In the genomic region with DNA sequence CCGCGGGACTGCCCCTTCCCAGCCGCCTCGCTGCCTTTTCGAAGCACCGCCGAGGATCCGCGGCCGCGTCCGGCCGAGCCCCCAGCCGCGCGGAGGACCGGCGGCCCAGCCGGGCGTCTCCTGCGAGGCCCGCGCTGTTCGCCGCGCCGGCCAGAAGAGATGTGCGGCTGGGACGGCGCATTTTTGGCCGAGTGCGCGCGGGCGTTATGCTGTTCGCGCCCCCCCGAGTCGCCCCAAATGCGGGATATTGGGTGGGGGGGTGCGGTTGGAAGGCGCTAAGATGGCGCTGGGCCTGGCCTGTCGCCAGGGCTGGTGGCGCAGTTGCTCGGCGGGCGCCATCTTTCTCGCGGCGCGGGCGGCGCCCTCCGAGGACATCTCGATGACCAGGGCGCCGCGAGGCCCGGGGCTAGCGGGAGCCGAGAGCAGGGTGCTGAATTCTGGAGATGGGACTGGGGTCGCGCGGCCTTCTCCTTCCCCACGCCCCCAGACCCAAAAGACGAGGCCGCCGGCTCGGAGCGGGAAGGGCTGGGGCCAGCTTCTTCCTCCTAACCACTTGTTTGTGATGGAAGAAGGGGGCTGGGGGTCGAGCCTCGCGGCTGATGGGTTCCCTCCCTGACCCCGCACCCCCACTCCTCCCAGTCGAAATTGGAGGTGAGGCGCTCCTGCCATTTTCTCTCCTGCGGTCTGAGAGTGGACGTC, we compare ENCODE assay signal across 8 cellular contexts. TPM values are rescaled to one million over a fixed set of nuclear protein-coding genes. Genes with fewer than 3 reads are reported as not detected.
DNase-seq lines count a peak whose midpoint lies in the region; ATAC-seq, FAIRE-seq and TF ChIP-seq lines count a peak whose summit lies in the region.

No MANE protein-coding gene starts in this region.

- intact Hi-C loops in HepG2 (cut with micrococcal nuclease; ENCODE audit: unreplicated experiment), result loop anchor here (2.0 kb wide), 1 partner anchor 93 kb away; no protein-coding TSS in a partner anchor

- ATAC-seq in HepG2, result peak; percentile 76
- no peak for ATAC-seq in HG03457 (IDR thresholded peaks at IDR 0.05; ENCODE audit: unreplicated experiment)

- peak; percentile 38 to 59; a peak in 2 of 4 replicates for TF ChIP-seq POLR2A in HepG2 (IDR thresholded peaks at IDR 0.05; ENCODE audit: insufficient read depth in 1 of 2, low read depth in 2 of 2, low read length in 2 of 2)

- H2AFZ ChIP-seq in HepG2 (ENCODE audit: low read length), result no peak overlapping the region

- WGBS in HepG2 (ENCODE audit: low lambda C conversion rate), result under 1% methylated on average over 44 of the region's 79 CpGs

- H3K4me2 ChIP-seq in HepG2 (ENCODE audit: low read depth, low read length), result peak overlapping the region; percentile 78

- CTCF ChIA-PET in HepG2 (lab: Yijun Ruan, JAX; ENCODE audit: low intra/inter-chr PET ratio, low total read pairs), result no interaction called here

- H4K20me1 ChIP-seq in HepG2 (ENCODE audit: insufficient read depth, low read length), result peaks cover 8% of the 10 kb centered on the region; the same call in 1 of the 2 replicates

- no peaks in the 10 kb centered on the region; a peak in 1 of 5 replicates for H3K36me3 ChIP-seq in HepG2 (replicated peaks in 1 of 2; ENCODE audit: control insufficient read depth in 1 of 2, insufficient read depth in 2 of 2, low read length in 2 of 2)

- TF ChIP-seq CTCF in HFF-Myc (IDR thresholded peaks at IDR 0.05; ENCODE audit: low read depth, low read length, missing control alignments), result no peak
- no peak for TF ChIP-seq CTCF in coronary artery (IDR thresholded peaks at IDR 0.05)
- TF ChIP-seq CTCF in HepG2 (CRISPR knock-in tag; IDR thresholded peaks at IDR 0.05), result peak; percentile 37

- peak; percentile 73 for TF ChIP-seq RAD21 in HepG2 (CRISPR knock-in tag; IDR thresholded peaks at IDR 0.05)

- peaks cover 59% of the 10 kb centered on the region for H3K4me1 ChIP-seq in HepG2 (ENCODE audit: insufficient read depth, low read length)

- TF ChIP-seq EP300 in HepG2 (IDR thresholded peaks at IDR 0.05; ENCODE audit: low read depth in 2 of 2, low read length in 2 of 2) (no peak), HepG2 (CRISPR knock-in tag; IDR thresholded peaks at IDR 0.05; ENCODE audit: borderline replicate concordance) (no peak)

- peaks cover 54% of the 10 kb centered on the region for H3K79me2 ChIP-seq in HepG2 (ENCODE audit: insufficient read depth, low read length)

- BruUV-seq in HepG2 (replicated peaks; lab: Mats Ljungman, UMichigan), result no TSS peak

- DNase-seq in EH (ENCODE audit: low read depth) (peak; percentile 75), HFF-Myc (ENCODE audit: extremely low read depth, low read depth) (no peak), NCI-H2196 treated with DMSO at 0.1 percent for 48 hours (lab: John Stamatoyannopoulos, UW; ENCODE audit: unreplicated experiment) (peak; percentile 24), coronary artery (ENCODE audit: low spot score) (peak; percentile 84), HepG2 (ENCODE audit: low spot score) (peak; percentile 56)
- DNase-seq in activated CD4-positive, alpha-beta T cell treated with anti-CD3 and anti-CD28 coated beads for 48 hours, result peak; percentile 79
- DNase-seq in stimulated activated CD4-positive, alpha-beta T cell treated with anti-CD3 and anti-CD28 coated beads, Interleukin-2, amount 100 ng/mL, for 4 hours (ENCODE audit: low read depth), result peak; percentile 57

- no peak for FAIRE-seq in HepG2 (lab: Jason Lieb, UNC)

- POLR2A ChIA-PET in HepG2 (lab: Yijun Ruan, JAX), result interaction anchor here (0.5 to 11.1 kb wide), 36 partner anchors 7 to 1035 kb away, joined by 3 to 270 read pairs (median 4); a partner anchor contains a TSS

- in situ Hi-C loops in HepG2 (cut with HindIII; ENCODE audit: extremely low pct_ligation_motif_present, low pct_unique_long_range_greater_than_20kb), result loop anchor here (5.0 kb wide), 1 partner anchor 36 kb away; a partner anchor contains a TSS

- no peaks in the 10 kb centered on the region; a peak in 1 of 5 replicates for H3K27me3 ChIP-seq in HepG2 (ENCODE audit: control insufficient read depth in 1 of 2, insufficient read depth in 2 of 2, low read length in 2 of 2)

- H3K27ac ChIP-seq in coronary artery (peak overlapping the region; percentile 96 to 100), HepG2 (ENCODE audit: extremely low read length, insufficient read depth, low read length) (peak overlapping the region; percentile 98)

- peak overlapping the region; percentile 98 for H3K9ac ChIP-seq in HepG2 (ENCODE audit: insufficient read depth, low read depth, low read length)

- H3K9me3 ChIP-seq in HepG2 (ENCODE audit: low read length), result no peaks in the 10 kb centered on the region

- H3K4me3 ChIP-seq in HFF-Myc (replicated peaks; ENCODE audit: low read depth, low read length) (peak overlapping the region; percentile 86), coronary artery (peak overlapping the region; percentile 89), HepG2 (replicated peaks in 1 of 3; ENCODE audit: insufficient read depth in 1 of 3, low read depth in 2 of 3, low read length in 3 of 3) (peak overlapping the region; percentile 85 to 94 (median 92))

TF ChIP-seq in HepG2, 621 proteins besides CTCF, POLR2A, EP300 and RAD21 (continues in another document):
- TF ChIP-seq, protein P1, sequence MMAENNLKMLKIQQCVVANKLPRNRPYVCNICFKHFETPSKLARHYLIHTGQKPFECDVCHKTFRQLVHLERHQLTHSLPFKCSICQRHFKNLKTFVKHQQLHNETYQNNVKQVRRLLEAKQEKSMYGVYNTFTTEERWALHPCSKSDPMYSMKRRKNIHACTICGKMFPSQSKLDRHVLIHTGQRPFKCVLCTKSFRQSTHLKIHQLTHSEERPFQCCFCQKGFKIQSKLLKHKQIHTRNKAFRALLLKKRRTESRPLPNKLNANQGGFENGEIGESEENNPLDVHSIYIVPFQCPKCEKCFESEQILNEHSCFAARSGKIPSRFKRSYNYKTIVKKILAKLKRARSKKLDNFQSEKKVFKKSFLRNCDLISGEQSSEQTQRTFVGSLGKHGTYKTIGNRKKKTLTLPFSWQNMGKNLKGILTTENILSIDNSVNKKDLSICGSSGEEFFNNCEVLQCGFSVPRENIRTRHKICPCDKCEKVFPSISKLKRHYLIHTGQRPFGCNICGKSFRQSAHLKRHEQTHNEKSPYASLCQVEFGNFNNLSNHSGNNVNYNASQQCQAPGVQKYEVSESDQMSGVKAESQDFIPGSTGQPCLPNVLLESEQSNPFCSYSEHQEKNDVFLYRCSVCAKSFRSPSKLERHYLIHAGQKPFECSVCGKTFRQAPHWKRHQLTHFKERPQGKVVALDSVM (CRISPR knock-in tag; IDR thresholded peaks at IDR 0.05), result peak; percentile 34; the same call in 1 of the 2 replicates

RNA-seq across cellular contexts. Expression of a gene that starts 1.5 kb away (rescaled TPM):
- total RNA-seq in HepG2 (2016; rRNA removed; fragmentation: Illumina TruSeq; extraction: Trizol), result 5.0 and 6.8 TPM in 2 replicates
- total RNA-seq in HepG2 (2016; cell fraction: cytosol; rRNA removed; fragmentation: Illumina TruSeq; extraction: Trizol; ENCODE audit: low read depth), result 1.6 and 1.9 TPM in 2 replicates
- 4.5 and 6.4 TPM in 2 replicates for total RNA-seq in HepG2 (2016; cell fraction: insoluble cytoplasmic fraction; rRNA removed; fragmentation: Illumina TruSeq; extraction: Trizol)
- total RNA-seq in HepG2 (2016; cell fraction: membrane; rRNA removed; fragmentation: Illumina TruSeq; extraction: Trizol), result 4.8 and 5.3 TPM in 2 replicates
- total RNA-seq in HepG2 (2016; cell fraction: nucleus; rRNA removed; fragmentation: Illumina TruSeq; extraction: Trizol), result 4.9 and 6.1 TPM in 2 replicates
- 11.1 and 13.5 TPM in 2 replicates for polyA plus RNA-seq in HepG2 (2011; rRNA removed)
- polyA plus RNA-seq in HepG2 (2011; cell fraction: cytosol; rRNA removed), result 9.5 and 11.4 TPM in 2 replicates
- polyA plus RNA-seq in HepG2 (2011; cell fraction: nucleus; rRNA removed), result 9.0 and 9.1 TPM in 2 replicates
- 7.3 and 7.8 TPM in 2 replicates for polyA plus RNA-seq in HepG2 (2012)
- 0.24 and 0.26 TPM in 2 replicates for polyA plus RNA-seq in HepG2 (2016; cell fraction: cytosol; fragmentation: Illumina TruSeq; extraction: Trizol; ENCODE audit: low read depth)
- polyA plus RNA-seq in HepG2 (2016; cell fraction: insoluble cytoplasmic fraction; fragmentation: Illumina TruSeq; extraction: Trizol; ENCODE audit: low read depth), result 5.3 and 6.6 TPM in 2 replicates
- polyA plus RNA-seq in HepG2 (2016; cell fraction: membrane; fragmentation: Illumina TruSeq; extraction: Trizol; ENCODE audit: low read depth), result 1.5 and 1.7 TPM in 2 replicates
- polyA plus RNA-seq in HepG2 (2016; cell fraction: nucleus; fragmentation: Illumina TruSeq; extraction: Trizol; ENCODE audit: insufficient read depth, low read depth), result 8.7 and 9.2 TPM in 2 replicates
- polyA minus RNA-seq in HepG2 (2011; rRNA and poly(A)+ RNA removed; ENCODE audit: low replicate concordance), result 16.6 and 32.3 TPM in 2 replicates
- polyA minus RNA-seq in HepG2 (2011; cell fraction: cytosol; rRNA and poly(A)+ RNA removed), result 14.7 and 15.5 TPM in 2 replicates
- polyA minus RNA-seq in HepG2 (2011; cell fraction: nucleus; rRNA and poly(A)+ RNA removed), result 14.7 and 18.9 TPM in 2 replicates

RNA-seq across cellular contexts. Expression of a gene that starts 37.4 kb away (rescaled TPM):
- 36.1 and 43.2 TPM in 2 replicates for total RNA-seq in HepG2 (2016; rRNA removed; fragmentation: Illumina TruSeq; extraction: Trizol)
- total RNA-seq in HepG2 (2016; cell fraction: cytosol; rRNA removed; fragmentation: Illumina TruSeq; extraction: Trizol; ENCODE audit: low read depth), result 13.4 and 14.0 TPM in 2 replicates
- total RNA-seq in HepG2 (2016; cell fraction: insoluble cytoplasmic fraction; rRNA removed; fragmentation: Illumina TruSeq; extraction: Trizol), result 37.2 and 41.5 TPM in 2 replicates
- total RNA-seq in HepG2 (2016; cell fraction: membrane; rRNA removed; fragmentation: Illumina TruSeq; extraction: Trizol), result 20.4 and 22.9 TPM in 2 replicates
- 17.5 and 20.0 TPM in 2 replicates for total RNA-seq in HepG2 (2016; cell fraction: nucleus; rRNA removed; fragmentation: Illumina TruSeq; extraction: Trizol)
- 14.8 and 18.0 TPM in 2 replicates for polyA plus RNA-seq in HepG2 (2011; rRNA removed)
- 14.9 and 15.6 TPM in 2 replicates for polyA plus RNA-seq in HepG2 (2011; cell fraction: cytosol; rRNA removed)
- polyA plus RNA-seq in HepG2 (2011; cell fraction: nucleus; rRNA removed), result 12.6 and 13.8 TPM in 2 replicates
- polyA plus RNA-seq in HepG2 (2012), result 12.0 and 15.3 TPM in 2 replicates
- 5.2 and 5.5 TPM in 2 replicates for polyA plus RNA-seq in HepG2 (2016; cell fraction: cytosol; fragmentation: Illumina TruSeq; extraction: Trizol; ENCODE audit: low read depth)
- polyA plus RNA-seq in HepG2 (2016; cell fraction: insoluble cytoplasmic fraction; fragmentation: Illumina TruSeq; extraction: Trizol; ENCODE audit: low read depth), result 26.8 and 28.7 TPM in 2 replicates
- polyA plus RNA-seq in HepG2 (2016; cell fraction: membrane; fragmentation: Illumina TruSeq; extraction: Trizol; ENCODE audit: low read depth), result 7.8 and 9.2 TPM in 2 replicates
- polyA plus RNA-seq in HepG2 (2016; cell fraction: nucleus; fragmentation: Illumina TruSeq; extraction: Trizol; ENCODE audit: insufficient read depth, low read depth), result 20.6 and 21.7 TPM in 2 replicates
- 10.7 and 14.8 TPM in 2 replicates for polyA minus RNA-seq in HepG2 (2011; rRNA and poly(A)+ RNA removed; ENCODE audit: low replicate concordance)
- 8.2 and 9.3 TPM in 2 replicates for polyA minus RNA-seq in HepG2 (2011; cell fraction: cytosol; rRNA and poly(A)+ RNA removed)
- 7.6 and 7.7 TPM in 2 replicates for polyA minus RNA-seq in HepG2 (2011; cell fraction: nucleus; rRNA and poly(A)+ RNA removed)
